In the genomic region with DNA sequence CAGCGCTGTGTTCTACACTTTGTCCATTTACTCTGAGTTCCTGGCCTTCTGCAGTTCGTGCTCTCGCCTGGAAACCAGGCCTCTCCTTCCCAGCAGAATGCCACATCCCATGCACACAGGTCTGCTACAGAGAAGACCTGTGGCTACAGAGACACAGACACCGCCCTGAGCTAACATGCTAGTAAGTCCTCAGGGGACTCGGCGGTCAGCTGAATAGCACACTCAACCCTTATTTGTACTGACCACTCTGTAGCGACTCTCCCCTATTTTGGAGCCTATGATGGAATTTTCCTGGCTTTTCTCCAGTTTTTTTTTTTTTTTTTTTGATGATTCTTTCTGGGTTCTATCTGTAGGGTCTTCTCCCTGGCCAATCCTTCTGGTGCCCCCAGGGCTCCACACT, we compare ENCODE assay signal across 20 cellular contexts. TPM values are rescaled to one million over a fixed set of nuclear protein-coding genes. Genes with fewer than 3 reads are reported as not detected.
DNase-seq lines count a peak whose midpoint lies in the region; ATAC-seq and TF ChIP-seq lines count a peak whose summit lies in the region.
"Had no signal": no experiment of that assay in that cellular context is flagged by ENCODE, and none has a peak within 500 bp of the region (broad histone marks: within the 10 kb centered on the region; RNA-seq: fewer than 3 reads in every experiment).

No MANE protein-coding gene starts in this region.

- H3K18ac ChIP-seq in trophoblast cell (ENCODE audit: low read length) = no peak overlapping the region

- peak overlapping the region; percentile 72 for H3K4ac ChIP-seq in trophoblast cell (ENCODE audit: low read depth, low read length)

- peaks cover 7% of the 10 kb centered on the region for H3K79me1 ChIP-seq in trophoblast cell (ENCODE audit: low read length)

- CTCF ChIA-PET in RWPE1 (lab: Yijun Ruan, JAX) = no interaction called here

- H2BK12ac ChIP-seq in trophoblast cell (ENCODE audit: low read length) = no peak overlapping the region

- ATAC-seq in heart left ventricle (no peak), upper lobe of right lung (no peak)
- ATAC-seq: A549; activated CD8-positive, alpha-beta T cell treated with anti-CD3 and anti-CD28 coated beads for 36 hours; left colon had no signal

- H3K9me3 ChIP-seq in heart left ventricle (no peaks in the 10 kb centered on the region), esophagus muscularis mucosa (no peaks in the 10 kb centered on the region), trophoblast cell (ENCODE audit: insufficient read depth, low read depth, low read length) (no peaks in the 10 kb centered on the region), upper lobe of right lung (no peaks in the 10 kb centered on the region)
- H3K9me3 ChIP-seq: A549 had no signal

- H3K9me3 Mint-ChIP-seq in nephron progenitor cell = peaks cover 5% of the 10 kb centered on the region
- H3K9me3 Mint-ChIP-seq: activated CD8-positive, alpha-beta T cell treated with anti-CD3 and anti-CD28 coated beads for 36 hours; CD4-positive, alpha-beta T cell; type B pancreatic cell had no signal

- no peak overlapping the region for H4K91ac ChIP-seq in trophoblast cell (ENCODE audit: low read depth, low read length)

- peaks cover 0 to 98% (median 92%) of the 10 kb centered on the region in 12 donors for H3K4me1 ChIP-seq in heart left ventricle
- H3K4me1 ChIP-seq in esophagus muscularis mucosa = peaks cover 83 to 100% (median 98%) of the 10 kb centered on the region in 4 donors
- H3K4me1 ChIP-seq in trophoblast cell (ENCODE audit: control insufficient read depth in 1 of 2, insufficient read depth in 2 of 2, low read length in 2 of 2) = peaks cover 27 to 55% of the 10 kb centered on the region in 2 experiments
- peaks cover 72% of the 10 kb centered on the region for H3K4me1 ChIP-seq in upper lobe of right lung

- POLR2A ChIA-PET in RWPE1 (lab: Yijun Ruan, JAX; ENCODE audit: low non-redundant PET) = no interaction called here

- H3K4me3 ChIP-seq in heart left ventricle (peak overlapping the region in 1 of 12 donors; percentile 17), esophagus muscularis mucosa (no peak overlapping the region), trophoblast cell (ENCODE audit: low read depth, low read length) (no peak overlapping the region), upper lobe of right lung (no peak overlapping the region)
- H3K4me3 ChIP-seq: A549 had no signal

- TF ChIP-seq CTCF in heart left ventricle (IDR thresholded peaks at IDR 0.05) (no peak), esophagus muscularis mucosa (IDR thresholded peaks at IDR 0.05) (no peak), upper lobe of right lung (IDR thresholded peaks at IDR 0.05) (no peak), RWPE1 (conservative IDR thresholded peaks at IDR 0.05; ENCODE audit: low read depth) (no peak), nephron progenitor cell (IDR thresholded peaks at IDR 0.05) (no peak)

- H3K4me1 Mint-ChIP-seq in nephron progenitor cell = peaks cover 20% of the 10 kb centered on the region

- no peak overlapping the region for H3K23ac ChIP-seq in trophoblast cell (ENCODE audit: low read length)

- H3K9ac ChIP-seq in trophoblast cell (ENCODE audit: low read length) = no peak overlapping the region

- peaks cover 24% of the 10 kb centered on the region for H3K36me3 Mint-ChIP-seq in nephron progenitor cell (ENCODE audit: low read depth)

- TF ChIP-seq EP300 in esophagus muscularis mucosa (IDR thresholded peaks at IDR 0.05) = no peak

- H3K4me3 Mint-ChIP-seq in nephron progenitor cell = no peak overlapping the region
- H3K4me3 Mint-ChIP-seq: activated CD8-positive, alpha-beta T cell treated with anti-CD3 and anti-CD28 coated beads for 36 hours; CD4-positive, alpha-beta T cell; type B pancreatic cell had no signal

- no peak overlapping the region for H4K8ac ChIP-seq in trophoblast cell (ENCODE audit: low read depth, low read length)

- no peak overlapping the region for H2BK120ac ChIP-seq in trophoblast cell (ENCODE audit: insufficient read depth, low read length, poor library complexity)

- H3K27me3 ChIP-seq in heart left ventricle (no peaks in the 10 kb centered on the region), esophagus muscularis mucosa (no peaks in the 10 kb centered on the region), trophoblast cell (ENCODE audit: insufficient read depth, low read length) (no peaks in the 10 kb centered on the region), upper lobe of right lung (no peaks in the 10 kb centered on the region)

- H3K36me3 ChIP-seq in heart left ventricle (no peaks in the 10 kb centered on the region), esophagus muscularis mucosa (no peaks in the 10 kb centered on the region), trophoblast cell (ENCODE audit: control insufficient read depth in 1 of 2, insufficient read depth in 2 of 2, low read length in 2 of 2) (peaks cover 2% of the 10 kb centered on the region in 2 experiments), upper lobe of right lung (no peaks in the 10 kb centered on the region)

- no peak overlapping the region for H3K4me2 ChIP-seq in trophoblast cell (ENCODE audit: low read length)
- H3K4me2 ChIP-seq: A549 had no signal

- TF ChIP-seq POLR2A in heart left ventricle (IDR thresholded peaks at IDR 0.05) (no peak), esophagus muscularis mucosa (IDR thresholded peaks at IDR 0.05; ENCODE audit: low read depth) (no peak)

- H3K27me3 Mint-ChIP-seq in nephron progenitor cell (ENCODE audit: low read depth, poor library complexity) = no peaks in the 10 kb centered on the region
- H3K27me3 Mint-ChIP-seq: activated CD8-positive, alpha-beta T cell treated with anti-CD3 and anti-CD28 coated beads for 36 hours; CD4-positive, alpha-beta T cell; progenitor cell of endocrine pancreas; type B pancreatic cell had no signal

- no peak overlapping the region for H3K27ac Mint-ChIP-seq in nephron progenitor cell
- H3K27ac Mint-ChIP-seq: activated CD8-positive, alpha-beta T cell treated with anti-CD3 and anti-CD28 coated beads for 36 hours; CD4-positive, alpha-beta T cell; progenitor cell of endocrine pancreas; type B pancreatic cell had no signal

- no peak overlapping the region for H3K14ac ChIP-seq in trophoblast cell (ENCODE audit: low read length)

- DNase-seq in heart left ventricle (peak in 2 of 5 donors; percentile 34 to 54), cardiac septum (ENCODE audit: low spot score) (no peak), esophagus muscularis mucosa (ENCODE audit: extremely low spot score) (no peak), trophoblast cell (no peak), upper lobe of right lung (no peak), RWPE1 (ENCODE audit: low spot score) (no peak), HuH-7 (ENCODE audit: low spot score) (no peak), nephron progenitor cell (no peak)
- DNase-seq: activated CD8-positive, alpha-beta T cell treated with anti-CD3 and anti-CD28 coated beads for 36 hours; CD4-positive, alpha-beta T cell; DND-41; left colon; NCI-H1436 treated with DMSO at 0.1 percent for 48 hours; NCI-H510A treated with DMSO at 0.1 percent for 48 hours; stimulated activated CD4-positive, alpha-beta T cell treated with anti-CD3 and anti-CD28 coated beads, Interleukin-1b, Interleukin-23, amount 100 ng/mL, for 48 hours had no signal

- no peak overlapping the region for H4K12ac ChIP-seq in trophoblast cell (ENCODE audit: low read depth, low read length)

- H2AK5ac ChIP-seq in trophoblast cell (ENCODE audit: low read length) = no peak overlapping the region

- H2BK5ac ChIP-seq in trophoblast cell (ENCODE audit: low read depth, low read length, poor library complexity) = no peak overlapping the region

- peak overlapping the region in 8 of 12 donors; percentile 45 to 94 (median 82) for H3K27ac ChIP-seq in heart left ventricle
- H3K27ac ChIP-seq in esophagus muscularis mucosa (replicated peaks in 1 of 4) = peak overlapping the region; percentile 65 to 78 (median 76)
- H3K27ac ChIP-seq in trophoblast cell (ENCODE audit: low read depth, low read length) = no peak overlapping the region
- peak overlapping the region; percentile 26 for H3K27ac ChIP-seq in upper lobe of right lung
- no peak overlapping the region for H3K27ac ChIP-seq in RWPE1
- H3K27ac ChIP-seq: A549, HL-60, VCaP had no signal

- H2AFZ ChIP-seq in trophoblast cell (ENCODE audit: insufficient read depth, low read length, poor library complexity) = no peak overlapping the region

- peaks cover 33% of the 10 kb centered on the region for H3K79me2 ChIP-seq in trophoblast cell (ENCODE audit: control insufficient read depth, insufficient read depth, low read length, poor library complexity)

- WGBS in heart left ventricle, 4 donors = 57 to 71% (median 66%) methylated on average over 7 of the region's 7 CpGs
- WGBS in esophagus muscularis mucosa = 65% methylated on average over 7 of the region's 7 CpGs
- WGBS in trophoblast cell (ENCODE audit: extremely low coverage, insufficient coverage, insufficient read length) = no CpG with 5 or more reads among the region's 7 CpGs

- intact Hi-C loops in heart left ventricle (cut with DNase I) = loop anchor here in 1 of 10 donors (5.0 kb wide), 1 partner anchor 47 kb away; no protein-coding TSS in a partner anchor
- intact Hi-C loops in cardiac septum (cut with DNase I) = no loop called here
- intact Hi-C loops in esophagus muscularis mucosa (cut with DNase I) = no loop called here
- intact Hi-C loops in upper lobe of right lung (cut with DNase I) = no loop called here

RNA-seq across cellular contexts. Expression of a gene that starts 12.8 kb away (rescaled TPM):
- total RNA-seq in heart left ventricle (10 to 100 TPM; 18.3 to 40.6 (median 22.0) TPM), cardiac septum (30.1 TPM), esophagus muscularis mucosa (10 to 100 TPM; 29.2 to 43.4 (median 37.1) TPM), upper lobe of right lung (61.8 TPM)
- 10 to 100 TPM in 1 of 2 donors, 1 to 10 TPM in 1; 4.0 to 13.2 TPM for polyA plus RNA-seq in heart left ventricle
- polyA plus RNA-seq in trophoblast cell (2013) = 134 and 136 TPM in 2 replicates

Comparison
In these comparisons a context has a peak if more than half of its experiments do, and no peak if none do; other contexts are left out.
1. H3K27ac ChIP-seq: peak in heart left ventricle (8 of 12), esophagus muscularis mucosa (4 of 4) and upper lobe of right lung (single experiment); none in trophoblast cell (single experiment) and RWPE1 (single experiment).